Comparison of ENCODE assay signal across 10 cellular contexts in genomic region chr14:69247691-69248440, GRCh38. TPM values are rescaled to one million over a fixed set of nuclear protein-coding genes. Genes with fewer than 3 reads are reported as not detected.
DNase-seq lines count a peak whose midpoint lies in the region; ATAC-seq and TF ChIP-seq lines count a peak whose summit lies in the region.
"Had no signal": no experiment of that assay in that cellular context is flagged by ENCODE, and none has a peak within 500 bp of the region (broad histone marks: within the 10 kb centered on the region; RNA-seq: fewer than 3 reads in every experiment).

No MANE protein-coding gene starts in this region.

- H2AFZ ChIP-seq in DND-41 (ENCODE audit: low read depth, low read length): no peak overlapping the region

- no peaks in the 10 kb centered on the region for H3K4me1 ChIP-seq in DND-41 (ENCODE audit: insufficient read depth, low read length)
- no peaks in the 10 kb centered on the region for H3K4me1 ChIP-seq in Panc1 (ENCODE audit: control insufficient read depth, insufficient read depth, low read length)

- BruUV-seq in Panc1 (replicated peaks; lab: Mats Ljungman, UMichigan): no TSS peak

- no peaks in the 10 kb centered on the region for H3K79me2 ChIP-seq in DND-41 (ENCODE audit: insufficient read depth, low read length)

- POLR2A ChIA-PET in Panc1 (lab: Charles Lee): no interaction called here

- H3K4me3 ChIP-seq in DND-41 (ENCODE audit: low read depth in 1 of 2, low read length in 2 of 2): no peak overlapping the region
- H3K4me3 ChIP-seq in Panc1 (ENCODE audit: low read depth in 2 of 2, low read length in 2 of 2): no peak overlapping the region
- H3K4me3 ChIP-seq in skeletal muscle cell (ENCODE audit: low read depth, low read length): no peak overlapping the region

- CTCF ChIA-PET in Panc1 (lab: Charles Lee): no interaction called here

- H3K4me2 ChIP-seq in DND-41 (ENCODE audit: insufficient read depth, low read length): no peak overlapping the region

- H3K9me3 ChIP-seq in DND-41 (ENCODE audit: insufficient read depth, low read length, severe bottlenecking): no peaks in the 10 kb centered on the region
- no peaks in the 10 kb centered on the region for H3K9me3 ChIP-seq in Panc1 (ENCODE audit: control insufficient read depth, insufficient read depth, low read depth, low read length)

- H3K9ac ChIP-seq in DND-41 (ENCODE audit: low read depth, low read length): no peak overlapping the region

- no peak for ATAC-seq in DND-41 (ENCODE audit: insufficient read depth, low read depth)
- no peak for ATAC-seq in Panc1
- ATAC-seq in Right ventricle myocardium superior (ENCODE audit: poor library complexity): peak; percentile 80
- no peak for ATAC-seq in HG02884 (IDR thresholded peaks at IDR 0.05; ENCODE audit: unreplicated experiment)
- no peak for ATAC-seq in HG02623 (IDR thresholded peaks at IDR 0.05; ENCODE audit: unreplicated experiment)
- no peak for ATAC-seq in GM19035 (IDR thresholded peaks at IDR 0.05; ENCODE audit: unreplicated experiment)

- in situ Hi-C loops in Panc1 (cut with HindIII; ENCODE audit: low pct_unique_long_range_greater_than_20kb, low sequenced_read_pairs): no loop called here

- H3K27me3 ChIP-seq in DND-41 (ENCODE audit: insufficient read depth, low read length, poor library complexity) (peaks cover 5% of the 10 kb centered on the region), Panc1 (ENCODE audit: control insufficient read depth, insufficient read depth, low read length) (no peaks in the 10 kb centered on the region)

- H3K36me3 ChIP-seq in DND-41 (ENCODE audit: insufficient read depth, low read length) (no peaks in the 10 kb centered on the region), Panc1 (ENCODE audit: control insufficient read depth, insufficient read depth, low read length) (no peaks in the 10 kb centered on the region)

- intact Hi-C loops in Panc1 (cut with micrococcal nuclease; ENCODE audit: unreplicated experiment): loop anchor here (10.0 kb wide), 1 partner anchor 107 kb away; no protein-coding TSS in a partner anchor
- intact Hi-C loops in Right ventricle myocardium superior (cut with DNase I): no loop called here

- no peak for DNase-seq in DND-41
- DNase-seq in Panc1 (ENCODE audit: low read depth, low spot score): no peak
- DNase-seq in Right ventricle myocardium superior: no peak
- peak; percentile 88 for DNase-seq in skeletal muscle cell (ENCODE audit: low read depth)
- DNase-seq in activated naive CD4-positive, alpha-beta T cell treated with anti-CD3 and anti-CD28 coated beads, Interleukin-2, amount 50 U/mL, for 16 hours: no peak
- DNase-seq: effector CD4-positive, alpha-beta T cell; NCI-H2081 had no signal

- TF ChIP-seq CTCF in DND-41 (IDR thresholded peaks at IDR 0.05; ENCODE audit: borderline replicate concordance, extremely low read depth, low read length, poor library complexity, severe bottlenecking) (peak; percentile 16), Panc1 (IDR thresholded peaks at IDR 0.05) (peak; percentile 23; the same call in 1 of the 2 replicates)

- H3K27ac ChIP-seq in DND-41 (ENCODE audit: low read length) (no peak overlapping the region), Panc1 (ENCODE audit: low read length) (no peak overlapping the region)

- no peaks in the 10 kb centered on the region for H4K20me1 ChIP-seq in DND-41 (ENCODE audit: insufficient read depth, low read length)

RNA-seq across cellular contexts. Expression of gene GALNT16, which starts 12.1 kb away (rescaled TPM):
- total RNA-seq in Panc1 (2021; ENCODE audit: unreplicated experiment) (0.72 TPM), Right ventricle myocardium superior (101 TPM)
- 0.39 TPM for polyA plus RNA-seq in Panc1 (2012; ENCODE audit: insufficient read length)

RNA-seq across cellular contexts. Expression of gene EXD2, which starts 56.6 kb away (rescaled TPM):
- 9.5 TPM for total RNA-seq in Panc1 (2021; ENCODE audit: unreplicated experiment)
- 8.1 TPM for polyA plus RNA-seq in Panc1 (2012; ENCODE audit: insufficient read length)
- total RNA-seq in Right ventricle myocardium superior: 16.7 TPM

Comparison
In these comparisons a context has a peak if more than half of its experiments do, and no peak if none do; other contexts are left out.
1. RNA of gene GALNT16, which starts 12.1 kb away (total RNA-seq): 101 TPM in Right ventricle myocardium superior (single experiment); 0.72 TPM in Panc1 (single experiment); every median in the first group is over 10 times any median in the second.